In genomic region chr17:76491271-76492184, GRCh38 we compare ENCODE assay signal across 9 cellular contexts. TPM values are rescaled to one million over a fixed set of nuclear protein-coding genes. Genes with fewer than 3 reads are reported as not detected.
DNase-seq lines count a peak whose midpoint lies in the region; ATAC-seq and TF ChIP-seq lines count a peak whose summit lies in the region.
"Had no signal": no experiment of that assay in that cellular context is flagged by ENCODE, and none has a peak within 500 bp of the region (broad histone marks: within the 10 kb centered on the region; RNA-seq: fewer than 3 reads in every experiment).

No MANE protein-coding gene starts in this region.

- no peak for TF ChIP-seq CTCF in CD4-positive, alpha-beta T cell (IDR thresholded peaks at IDR 0.05)
- TF ChIP-seq CTCF in SK-N-SH (IDR thresholded peaks at IDR 0.05): no peak

- no peaks in the 10 kb centered on the region for H4K20me1 ChIP-seq in SK-N-SH (ENCODE audit: insufficient read depth)

- peak overlapping the region; percentile 74 for H3K27ac Mint-ChIP-seq in CD4-positive, alpha-beta T cell
- peak overlapping the region; percentile 95 for H3K27ac Mint-ChIP-seq in activated T-helper 1 cell treated with anti-CD3 and anti-CD28 coated beads, Interleukin-12 subunit alpha, Interleukin-12 subunit beta, Interleukin-2, Interleukin-4 antibody, amounts not matched to agents 30 ng/mL and 10 ng/mL and 1 ng/mL, durations not matched to agents 14 hours and 24 hours and 36 hours

- no peak for ATAC-seq in CD4-positive, alpha-beta T cell (ENCODE audit: poor library complexity)
- peak; percentile 4 for ATAC-seq in GM21737 (IDR thresholded peaks at IDR 0.05; ENCODE audit: unreplicated experiment)
- ATAC-seq in GM18873 (IDR thresholded peaks at IDR 0.05; ENCODE audit: low FRiP score, unreplicated experiment): no peak

- POLR2A ChIA-PET in CD4-positive, alpha-beta T cell (lab: Charles Lee): interaction anchor here (0.6 to 2.5 kb wide), 2 partner anchors 23 to 137 kb away, joined by 3 to 9 read pairs; no protein-coding TSS in a partner anchor
- POLR2A ChIA-PET in SK-N-SH (lab: Yijun Ruan, JAX): interaction anchor here (0.6 kb wide), 1 partner anchor 1393 kb away, joined by 3 read pairs; no protein-coding TSS in a partner anchor

- no peak overlapping the region for H3K27ac ChIP-seq in CD4-positive, alpha-beta T cell (ENCODE audit: low read depth, low read length)
- H3K27ac ChIP-seq in SK-N-SH (ENCODE audit: low read depth in 2 of 2, low read length in 1 of 2): no peak overlapping the region

- H3K27me3 Mint-ChIP-seq in CD4-positive, alpha-beta T cell: no peaks in the 10 kb centered on the region
- no peaks in the 10 kb centered on the region for H3K27me3 Mint-ChIP-seq in activated T-helper 1 cell treated with anti-CD3 and anti-CD28 coated beads, Interleukin-12 subunit alpha, Interleukin-12 subunit beta, Interleukin-2, Interleukin-4 antibody, amounts not matched to agents 30 ng/mL and 10 ng/mL and 1 ng/mL, durations not matched to agents 14 hours and 24 hours and 36 hours (ENCODE audit: insufficient read depth)

- no peaks in the 10 kb centered on the region for H3K9me3 Mint-ChIP-seq in CD4-positive, alpha-beta T cell
- H3K9me3 Mint-ChIP-seq in activated T-helper 1 cell treated with anti-CD3 and anti-CD28 coated beads, Interleukin-12 subunit alpha, Interleukin-12 subunit beta, Interleukin-2, Interleukin-4 antibody, amounts not matched to agents 30 ng/mL and 10 ng/mL and 1 ng/mL, durations not matched to agents 14 hours and 24 hours and 36 hours: no peaks in the 10 kb centered on the region

- peak overlapping the region; percentile 80 for H3K4me3 Mint-ChIP-seq in CD4-positive, alpha-beta T cell
- H3K4me3 Mint-ChIP-seq in activated T-helper 1 cell treated with anti-CD3 and anti-CD28 coated beads, Interleukin-12 subunit alpha, Interleukin-12 subunit beta, Interleukin-2, Interleukin-4 antibody, amounts not matched to agents 30 ng/mL and 10 ng/mL and 1 ng/mL, durations not matched to agents 14 hours and 24 hours and 36 hours: peak overlapping the region; percentile 85

- no peaks in the 10 kb centered on the region for H3K9me2 ChIP-seq in SK-N-SH

- no peaks in the 10 kb centered on the region for H3K36me3 Mint-ChIP-seq in CD4-positive, alpha-beta T cell (ENCODE audit: low read depth)
- H3K36me3 Mint-ChIP-seq in activated T-helper 1 cell treated with anti-CD3 and anti-CD28 coated beads, Interleukin-12 subunit alpha, Interleukin-12 subunit beta, Interleukin-2, Interleukin-4 antibody, amounts not matched to agents 30 ng/mL and 10 ng/mL and 1 ng/mL, durations not matched to agents 14 hours and 24 hours and 36 hours (ENCODE audit: low read depth): peaks cover 9% of the 10 kb centered on the region

- peak overlapping the region; percentile 27 for H3K4me3 ChIP-seq in mononuclear cell (ENCODE audit: low read length)
- H3K4me3 ChIP-seq in SK-N-SH (ENCODE audit: low read depth in 2 of 2, low read length in 1 of 2): no peak overlapping the region

- TF ChIP-seq RAD21 in SK-N-SH (IDR thresholded peaks at IDR 0.05; ENCODE audit: low read length): no peak

- H2AFZ ChIP-seq in SK-N-SH (ENCODE audit: low read depth): no peak overlapping the region

- no peaks in the 10 kb centered on the region for H3K36me3 ChIP-seq in SK-N-SH (replicated peaks in 1 of 2; ENCODE audit: control insufficient read depth in 1 of 2, insufficient read depth in 2 of 2, low read length in 1 of 2)

- H3K27me3 ChIP-seq in CD4-positive, alpha-beta T cell (ENCODE audit: control insufficient read depth, insufficient read depth, low read length): no peaks in the 10 kb centered on the region
- no peaks in the 10 kb centered on the region for H3K27me3 ChIP-seq in mononuclear cell (ENCODE audit: insufficient read depth, low read length)
- no peaks in the 10 kb centered on the region for H3K27me3 ChIP-seq in SK-N-SH (ENCODE audit: insufficient read depth)

- peaks cover 31% of the 10 kb centered on the region for H3K4me1 Mint-ChIP-seq in CD4-positive, alpha-beta T cell (ENCODE audit: low read depth)
- H3K4me1 Mint-ChIP-seq in activated T-helper 1 cell treated with anti-CD3 and anti-CD28 coated beads, Interleukin-12 subunit alpha, Interleukin-12 subunit beta, Interleukin-2, Interleukin-4 antibody, amounts not matched to agents 30 ng/mL and 10 ng/mL and 1 ng/mL, durations not matched to agents 14 hours and 24 hours and 36 hours (ENCODE audit: low read depth): peaks cover 45% of the 10 kb centered on the region

- H3K9me3 ChIP-seq in CD4-positive, alpha-beta T cell (ENCODE audit: control insufficient read depth, low read length): no peaks in the 10 kb centered on the region
- H3K9me3 ChIP-seq in mononuclear cell (ENCODE audit: low read depth, low read length) (no peaks in the 10 kb centered on the region), SK-N-SH (no peaks in the 10 kb centered on the region)

- H3F3A ChIP-seq in SK-N-SH (replicated peaks; ENCODE audit: insufficient read depth): peaks cover 5% of the 10 kb centered on the region

- no peak for TF ChIP-seq EP300 in SK-N-SH (IDR thresholded peaks at IDR 0.05; ENCODE audit: borderline replicate concordance in 1 of 2, low read depth in 1 of 2, low read length in 1 of 2)

- DNase-seq in CD4-positive, alpha-beta T cell: no peak
- peak; percentile 37 for DNase-seq in activated T-helper 1 cell treated with anti-CD3 and anti-CD28 coated beads, Interleukin-12 subunit alpha, Interleukin-12 subunit beta, Interleukin-2, Interleukin-4 antibody, amounts not matched to agents 30 ng/mL and 10 ng/mL and 1 ng/mL, durations not matched to agents 14 hours and 24 hours and 36 hours (ENCODE audit: low spot score)
- DNase-seq in 8988T (no peak), SK-N-SH (no peak), NCI-H146 treated with DMSO at 0.1 percent for 48 hours (lab: John Stamatoyannopoulos, UW; ENCODE audit: unreplicated experiment) (no peak)

- peaks cover 78% of the 10 kb centered on the region for H3K4me1 ChIP-seq in mononuclear cell (ENCODE audit: insufficient read depth, low read length)
- H3K4me1 ChIP-seq in SK-N-SH (ENCODE audit: control insufficient read depth in 1 of 2, insufficient read depth in 2 of 2, low read depth in 1 of 2, low read length in 1 of 2): peaks cover 6 to 45% of the 10 kb centered on the region in 2 experiments; a peak in 2 of 4 replicates

- peaks cover 4% of the 10 kb centered on the region; the same call in 1 of the 2 replicates for H3K79me2 ChIP-seq in SK-N-SH (ENCODE audit: insufficient read depth)

- CTCF ChIA-PET in CD4-positive, alpha-beta T cell (lab: Charles Lee): interaction anchor here (1.1 kb wide), 1 partner anchor 94 kb away, joined by 3 read pairs; no protein-coding TSS in a partner anchor
- CTCF ChIA-PET in SK-N-SH (lab: Yijun Ruan, JAX): interaction anchor here (1.0 to 56.8 kb wide), 9 partner anchors 2 to 132 kb away, joined by 3 to 1687 read pairs (median 10); partner anchors contain the start of genes AANAT, RHBDF2 and UBE2O

- no peak overlapping the region for H3K4me2 ChIP-seq in SK-N-SH

- intact Hi-C loops in CD4-positive, alpha-beta T cell (cut with DNase I, micrococcal nuclease): no loop called here
- intact Hi-C loops in activated T-helper 1 cell treated with anti-CD3 and anti-CD28 coated beads, Interleukin-12 subunit alpha, Interleukin-12 subunit beta, Interleukin-2, Interleukin-4 antibody, amounts not matched to agents 30 ng/mL and 10 ng/mL and 1 ng/mL, durations not matched to agents 14 hours and 24 hours and 36 hours (cut with micrococcal nuclease): loop anchor here (2.0 kb wide), 2 partner anchors 39 to 109 kb away; partner anchors contain the start of gene UBE2O

- 95% methylated on average over 13 of the region's 17 CpGs for WGBS in SK-N-SH (ENCODE audit: low lambda C conversion rate)

- no peak overlapping the region for H3K9ac ChIP-seq in SK-N-SH

TF ChIP-seq in SK-N-SH, 30 proteins besides CTCF, POLR2A, EP300 and RAD21 (continues in another document):
- TF ChIP-seq TCF12 (IDR thresholded peaks at IDR 0.05): no peak
- TF ChIP-seq FOXM1 (IDR thresholded peaks at IDR 0.05; ENCODE audit: low read depth): no peak

RNA-seq across cellular contexts. Expression of gene RHBDF2, which starts 9.7 kb away (rescaled TPM):
- total RNA-seq in CD4-positive, alpha-beta T cell: 10 to 100 TPM; 22.6 to 24.9 TPM
- total RNA-seq in activated T-helper 1 cell treated with anti-CD3 and anti-CD28 coated beads, Interleukin-12 subunit alpha, Interleukin-12 subunit beta, Interleukin-2, Interleukin-4 antibody, amounts not matched to agents 30 ng/mL and 10 ng/mL and 1 ng/mL, durations not matched to agents 14 hours and 24 hours and 36 hours: 53.2 and 53.7 TPM in 2 replicates
- total RNA-seq in mononuclear cell: 62.1 TPM
- polyA plus RNA-seq in SK-N-SH (2012; rRNA removed): 14.0 and 16.1 TPM in 2 replicates
- polyA plus RNA-seq in SK-N-SH (2012; cell fraction: cytosol; rRNA removed): 7.0 and 9.1 TPM in 2 replicates
- polyA plus RNA-seq in SK-N-SH (2012; cell fraction: nucleus; rRNA removed): 51.9 and 65.9 TPM in 2 replicates

RNA-seq across cellular contexts. Expression of gene AANAT, which starts 24.1 kb away (rescaled TPM):
- under 1 TPM in 1 of 2 experiments, not detected in 1; 0.14 TPM for total RNA-seq in CD4-positive, alpha-beta T cell
- not detected in 2 replicates for total RNA-seq in activated T-helper 1 cell treated with anti-CD3 and anti-CD28 coated beads, Interleukin-12 subunit alpha, Interleukin-12 subunit beta, Interleukin-2, Interleukin-4 antibody, amounts not matched to agents 30 ng/mL and 10 ng/mL and 1 ng/mL, durations not matched to agents 14 hours and 24 hours and 36 hours
- not detected for total RNA-seq in mononuclear cell
- 0.26 TPM in 1 of 2 replicates, not detected in the other for polyA plus RNA-seq in SK-N-SH (2012; rRNA removed)
- polyA plus RNA-seq in SK-N-SH (2012; cell fraction: cytosol; rRNA removed): 0.04 and 0.07 TPM in 2 replicates
- polyA plus RNA-seq in SK-N-SH (2012; cell fraction: nucleus; rRNA removed): 0.56 and 1.2 TPM in 2 replicates
- polyA plus RNA-seq: keratinocyte had no signal

RNA-seq across cellular contexts. Expression of gene UBE2O, which starts 38.6 kb away (rescaled TPM):
- 10 to 100 TPM; 22.7 to 25.1 TPM for total RNA-seq in CD4-positive, alpha-beta T cell
- total RNA-seq in activated T-helper 1 cell treated with anti-CD3 and anti-CD28 coated beads, Interleukin-12 subunit alpha, Interleukin-12 subunit beta, Interleukin-2, Interleukin-4 antibody, amounts not matched to agents 30 ng/mL and 10 ng/mL and 1 ng/mL, durations not matched to agents 14 hours and 24 hours and 36 hours: 44.9 and 45.1 TPM in 2 replicates
- total RNA-seq in mononuclear cell: 15.2 TPM
- 20.0 and 25.4 TPM in 2 replicates for polyA plus RNA-seq in SK-N-SH (2012; rRNA removed)
- 9.8 and 16.2 TPM in 2 replicates for polyA plus RNA-seq in SK-N-SH (2012; cell fraction: cytosol; rRNA removed)
- polyA plus RNA-seq in SK-N-SH (2012; cell fraction: nucleus; rRNA removed): 54.5 and 60.1 TPM in 2 replicates

RNA-seq across cellular contexts. Expression of gene CYGB, which starts 46.0 kb away (rescaled TPM):
- total RNA-seq in CD4-positive, alpha-beta T cell: not detected
- total RNA-seq in activated T-helper 1 cell treated with anti-CD3 and anti-CD28 coated beads, Interleukin-12 subunit alpha, Interleukin-12 subunit beta, Interleukin-2, Interleukin-4 antibody, amounts not matched to agents 30 ng/mL and 10 ng/mL and 1 ng/mL, durations not matched to agents 14 hours and 24 hours and 36 hours: not detected in 2 replicates
- total RNA-seq in mononuclear cell: 0.21 TPM
- 1.7 and 3.7 TPM in 2 replicates for polyA plus RNA-seq in SK-N-SH (2012; rRNA removed)
- polyA plus RNA-seq in SK-N-SH (2012; cell fraction: cytosol; rRNA removed): 1.3 and 3.2 TPM in 2 replicates
- polyA plus RNA-seq in SK-N-SH (2012; cell fraction: nucleus; rRNA removed): 1.1 and 1.7 TPM in 2 replicates

RNA-seq across cellular contexts. Expression of gene PRCD, which starts 48.3 kb away (rescaled TPM):
- not detected for total RNA-seq in CD4-positive, alpha-beta T cell
- not detected in 2 replicates for total RNA-seq in activated T-helper 1 cell treated with anti-CD3 and anti-CD28 coated beads, Interleukin-12 subunit alpha, Interleukin-12 subunit beta, Interleukin-2, Interleukin-4 antibody, amounts not matched to agents 30 ng/mL and 10 ng/mL and 1 ng/mL, durations not matched to agents 14 hours and 24 hours and 36 hours
- 0.73 TPM for total RNA-seq in mononuclear cell
- 2.2 and 5.0 TPM in 2 replicates for polyA plus RNA-seq in SK-N-SH (2012; rRNA removed)
- 5.8 and 8.0 TPM in 2 replicates for polyA plus RNA-seq in SK-N-SH (2012; cell fraction: cytosol; rRNA removed)
- 5.6 and 13.2 TPM in 2 replicates for polyA plus RNA-seq in SK-N-SH (2012; cell fraction: nucleus; rRNA removed)
